In genomic region chr6:43306086-43306485, GRCh38 we compare ENCODE assay signal across 1 cellular context.
TF ChIP-seq lines count a peak whose summit lies in the region.

No MANE protein-coding gene starts in this region.

TF ChIP-seq in HEK293, 187 proteins besides CTCF, POLR2A, EP300 and RAD21 (continued from another document):
- TF ChIP-seq ZNF514 (tag by site-specific recombination; IDR thresholded peaks at IDR 0.05), result no peak
- TF ChIP-seq ZNF23 (tag by site-specific recombination; IDR thresholded peaks at IDR 0.05; ENCODE audit: borderline replicate concordance), result no peak
- no peak for TF ChIP-seq ZXDB (tag by site-specific recombination; IDR thresholded peaks at IDR 0.05)
- no peak for TF ChIP-seq ZNF112 (tag by site-specific recombination; IDR thresholded peaks at IDR 0.05)
- TF ChIP-seq TSHZ1 (tag by site-specific recombination; IDR thresholded peaks at IDR 0.05; ENCODE audit: borderline replicate concordance), result no peak
- TF ChIP-seq PRDM4 (tag by site-specific recombination; IDR thresholded peaks at IDR 0.05), result no peak
- no peak for TF ChIP-seq ZNF214 (tag by site-specific recombination; IDR thresholded peaks at IDR 0.05; ENCODE audit: borderline replicate concordance)
- no peak for TF ChIP-seq ZNF544 (tag by site-specific recombination; IDR thresholded peaks at IDR 0.05)
- no peak for TF ChIP-seq ZNF426 (tag by site-specific recombination; IDR thresholded peaks at IDR 0.05)
- TF ChIP-seq ZNF639 (tag by site-specific recombination; IDR thresholded peaks at IDR 0.05), result no peak
- no peak for TF ChIP-seq HOXD13 (CRISPR knock-in tag; IDR thresholded peaks at IDR 0.05; ENCODE audit: borderline replicate concordance)
- TF ChIP-seq PRDM1 (tag by site-specific recombination; IDR thresholded peaks at IDR 0.05), result no peak
- TF ChIP-seq ZNF169 (tag by site-specific recombination; IDR thresholded peaks at IDR 0.05), result no peak
- TF ChIP-seq ZIC2 (tag by site-specific recombination; IDR thresholded peaks at IDR 0.05), result peak; percentile 93
- no peak for TF ChIP-seq KLF16 (tag by site-specific recombination; IDR thresholded peaks at IDR 0.05)
- TF ChIP-seq ZNF48 (tag by site-specific recombination; IDR thresholded peaks at IDR 0.05), result no peak
- peak; percentile 26; the same call in 1 of the 2 replicates for TF ChIP-seq PRDM10 (tag by site-specific recombination; IDR thresholded peaks at IDR 0.05)
TF ChIP-seq in HEK293: peak in this region for 5.
